16 cellular contexts compared by ENCODE assay signal in the genomic region with DNA sequence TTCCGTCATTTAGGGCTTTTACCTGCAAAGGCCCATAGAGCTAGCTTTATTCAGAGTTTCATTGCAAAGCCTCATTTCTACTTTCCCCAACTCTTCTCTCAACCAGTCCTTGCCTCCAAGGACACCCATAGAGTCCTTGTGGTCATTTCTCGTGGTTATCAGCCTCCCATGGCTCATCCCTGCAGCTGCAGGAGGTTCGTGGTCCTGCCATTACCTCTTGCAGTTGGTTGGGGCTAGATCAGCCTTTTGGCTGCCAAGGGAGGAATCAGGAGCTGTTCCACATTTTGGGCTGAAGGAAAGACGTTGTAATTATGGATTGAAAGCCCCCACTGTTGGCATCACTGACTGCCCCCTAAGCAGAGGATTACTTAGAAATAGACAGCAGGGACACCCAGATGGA.
"Had no signal": no experiment of that assay in that cellular context is flagged by ENCODE, and none has a peak within 500 bp of the region (broad histone marks: within the 10 kb centered on the region; RNA-seq: fewer than 3 reads in every experiment).

No MANE protein-coding gene starts in this region.

- H3K36me3 ChIP-seq: adrenal gland, cardiac muscle cell, ovary, thyroid gland had no signal

- H3K9me3 ChIP-seq: adrenal gland, ovary, thyroid gland had no signal

- H3K36me3 Mint-ChIP-seq: stimulated activated memory B cell treated with anti-CD40 and anti-IgM and Interleukin-4, amounts not matched to agents 10 μg/mL and 1 μg/mL and 100 μg/mL, for 72 hours had no signal

- H3K4me1 Mint-ChIP-seq: stimulated activated memory B cell treated with anti-CD40 and anti-IgM and Interleukin-4, amounts not matched to agents 10 μg/mL and 1 μg/mL and 100 μg/mL, for 72 hours had no signal

- H3K4me2 ChIP-seq: hepatocyte had no signal

- H3K27me3 ChIP-seq: adrenal gland, hepatocyte, ovary, thyroid gland had no signal

- H3K27me3 Mint-ChIP-seq: stimulated activated memory B cell treated with anti-CD40 and anti-IgM and Interleukin-4, amounts not matched to agents 10 μg/mL and 1 μg/mL and 100 μg/mL, for 72 hours had no signal

- H3K4me3 ChIP-seq: adrenal gland, cardiac muscle cell, hepatocyte, ovary, thyroid gland had no signal

- H3K4me3 Mint-ChIP-seq: stimulated activated memory B cell treated with anti-CD40 and anti-IgM and Interleukin-4, amounts not matched to agents 10 μg/mL and 1 μg/mL and 100 μg/mL, for 72 hours had no signal

- H3K79me2 ChIP-seq: hepatocyte had no signal

- H3K4me1 ChIP-seq: adrenal gland had no signal

- H3K27ac Mint-ChIP-seq: stimulated activated memory B cell treated with anti-CD40 and anti-IgM and Interleukin-4, amounts not matched to agents 10 μg/mL and 1 μg/mL and 100 μg/mL, for 72 hours had no signal

- H3K27ac ChIP-seq: adrenal gland, cardiac muscle cell, hepatocyte, ovary had no signal

- ATAC-seq: activated CD4-positive, CD25-positive, alpha-beta regulatory T cell treated with anti-CD3 and anti-CD28 coated beads, Interleukin-2, amount 50 U/mL, for 24 hours; esophagus mucosa; stimulated activated memory B cell treated with anti-CD40 and anti-IgM and Interleukin-4, amounts not matched to agents 10 μg/mL and 1 μg/mL and 100 μg/mL, for 72 hours had no signal

- H2AFZ ChIP-seq: hepatocyte had no signal

- H3K9me3 Mint-ChIP-seq: stimulated activated memory B cell treated with anti-CD40 and anti-IgM and Interleukin-4, amounts not matched to agents 10 μg/mL and 1 μg/mL and 100 μg/mL, for 72 hours had no signal

- DNase-seq: activated CD8-positive, alpha-beta memory T cell treated with anti-CD3 and anti-CD28 coated beads, Interleukin-2, amount 50 U/mL, for 48 hours; activated gamma-delta T cell treated with Interleukin-2 at 50 U/mL for 16 hours; activated T-cell treated with anti-CD3 and anti-CD28 coated beads, Interleukin-2, amount 50 U/mL, for 72 hours; adrenal gland; islet precursor cell; midbrain; ovary; stimulated activated CD4-positive, alpha-beta T cell treated with anti-CD3 and anti-CD28 coated beads, Interleukin-12 subunit alpha, Interleukin-12 subunit beta, amount 100 ng/mL, for 4 hours; stimulated activated CD4-positive, alpha-beta T cell treated with anti-CD3 and anti-CD28 coated beads, Interleukin-2, amount 100 ng/mL, for 48 hours; T-helper 9 cell; thyroid gland had no signal
